In the genomic region with DNA sequence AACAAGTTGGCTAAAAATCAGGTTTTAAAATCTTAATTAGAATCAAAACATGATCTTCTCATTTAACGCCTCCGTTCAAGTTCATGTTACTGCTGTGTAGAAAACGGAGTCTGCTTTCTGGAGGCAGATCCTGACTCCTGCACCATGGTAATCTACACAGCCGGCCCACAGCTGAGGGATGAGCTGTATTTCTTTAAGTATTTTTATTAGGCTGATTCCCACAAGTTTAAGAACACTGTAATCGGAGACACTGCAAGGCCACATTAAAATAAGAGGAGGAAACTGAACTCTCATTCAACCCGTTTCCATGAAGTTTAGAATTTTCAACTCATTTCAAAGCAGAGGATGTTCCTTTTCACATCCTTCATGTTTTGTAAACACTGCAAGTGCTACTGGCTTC, we compare ENCODE assay signal across 24 cellular contexts.
DNase-seq lines count a peak whose midpoint lies in the region; ATAC-seq, FAIRE-seq and TF ChIP-seq lines count a peak whose summit lies in the region.
"Had no signal": no experiment of that assay in that cellular context is flagged by ENCODE, and none has a peak within 500 bp of the region (broad histone marks: within the 10 kb centered on the region; RNA-seq: fewer than 3 reads in every experiment).

No MANE protein-coding gene starts in this region.

- H2AFZ ChIP-seq in H1 (ENCODE audit: low read length), result peak overlapping the region; percentile 29; the same call in 1 of the 2 replicates

- TF ChIP-seq POLR2A in H1 (IDR thresholded peaks at IDR 0.05; ENCODE audit: control extremely low read depth in 1 of 2, low read depth in 2 of 2, low read length in 2 of 2) (no peak), uterus (IDR thresholded peaks at IDR 0.05) (no peak)

- H3K4me1 ChIP-seq in left ventricle myocardium inferior (peaks cover 28% of the 10 kb centered on the region), H1 (replicated peaks in 1 of 4; ENCODE audit: control insufficient read depth in 3 of 4, insufficient read depth in 4 of 4, low read length in 3 of 4) (peaks cover 0 to 12% (median 1%) of the 10 kb centered on the region in 4 experiments; a peak in 3 of 7 replicates), uterus (no peaks in the 10 kb centered on the region)
- H3K4me1 ChIP-seq: BLaER1, colonic mucosa, SJSA1, transverse colon had no signal

- H2BK12ac ChIP-seq in H1 (ENCODE audit: low read depth, low read length), result no peak overlapping the region

- intact Hi-C loops in left ventricle myocardium inferior (cut with micrococcal nuclease), result loop anchor here (10.0 kb wide), 1 partner anchor 63 kb away; no protein-coding TSS in a partner anchor
- intact Hi-C loops in Right ventricle myocardium superior (cut with DNase I), result no loop called here
- intact Hi-C loops in uterus (cut with DNase I; ENCODE audit: low total_unique reads), result no loop called here

- H3K79me1 ChIP-seq in H1 (ENCODE audit: low read depth, low read length), result no peaks in the 10 kb centered on the region

- no peak for FAIRE-seq in H1 (lab: Jason Lieb, UNC)
- FAIRE-seq: TTC549 had no signal

- CTCF ChIA-PET in H1 (lab: Charles Lee; ENCODE audit: partially characterized antibody), result no interaction called here

- DNase-seq in left ventricle myocardium inferior, result no peak
- DNase-seq in Right ventricle myocardium superior, result no peak
- DNase-seq in H1 (ENCODE audit: low read depth in 1 of 2, low spot score in 2 of 2), result no peak
- no peak for DNase-seq in mesothelial cell of epicardium (ENCODE audit: low spot score in 2 of 2, unreplicated experiment in 2 of 2)
- no peak for DNase-seq in uterus
- no peak for DNase-seq in AML-193 (lab: John Stamatoyannopoulos, UW)
- DNase-seq in activated T-cell treated with anti-CD3 and anti-CD28 coated beads, Interleukin-2, amount 50 U/mL, for 4 hours, result no peak
- no peak for DNase-seq in germinal center (ENCODE audit: low spot score)
- DNase-seq: activated CD4-positive, alpha-beta T cell treated with anti-CD3 and anti-CD28 coated beads for 48 hours; colonic mucosa; COR-L47; endodermal cell; Karpas-422; lower lobe of right lung; NCI-H1930; NCI-H345; stimulated activated naive CD8-positive, alpha-beta T cell treated with anti-CD3 and anti-CD28 coated beads, Interleukin-15, amount 100 ng/mL, for 72 hours; T-helper 1 cell; transverse colon had no signal

- 91% methylated on average over 6 of the region's 6 CpGs; no CpG with 5 or more reads in 1 of the 2 experiments for WGBS in H1 (ENCODE audit: extremely low coverage in 1 of 2, insufficient coverage in 1 of 2, insufficient read length in 1 of 2, insufficient replicate concordance in 2 of 2, low coverage in 1 of 2, low lambda C conversion rate in 2 of 2, missing lambda C conversion rate in 1 of 2), 2 experiments

- H3K27me3 ChIP-seq in left ventricle myocardium inferior (ENCODE audit: low read depth) (no peaks in the 10 kb centered on the region), H1 (replicated peaks in 1 of 4; ENCODE audit: control insufficient read depth in 3 of 4, extremely low read depth in 1 of 4, insufficient read depth in 3 of 4, low read length in 3 of 4) (no peaks in the 10 kb centered on the region), uterus (no peaks in the 10 kb centered on the region)
- H3K27me3 ChIP-seq: BLaER1, colonic mucosa, neutrophil, SJSA1, transverse colon had no signal

- no peak overlapping the region for H2AK5ac ChIP-seq in H1 (ENCODE audit: low read depth, low read length)

- H3K4me1 Mint-ChIP-seq in mesothelial cell of epicardium, result peaks cover 61% of the 10 kb centered on the region
- H3K4me1 Mint-ChIP-seq in activated T-cell treated with anti-CD3 and anti-CD28 coated beads, Interleukin-2, amount 50 U/mL, for 4 hours (ENCODE audit: low read depth), result no peaks in the 10 kb centered on the region
- H3K4me1 Mint-ChIP-seq: activated naive CD4-positive, alpha-beta T cell treated with anti-CD3 and anti-CD28 coated beads, Interleukin-2, amount 50 U/mL, for 24 hours; endodermal cell; stimulated activated naive CD8-positive, alpha-beta T cell treated with anti-CD3 and anti-CD28 coated beads, Interleukin-15, amount 100 ng/mL, for 72 hours had no signal

- TF ChIP-seq CTCF in left ventricle myocardium inferior (IDR thresholded peaks at IDR 0.05; ENCODE audit: borderline replicate concordance), result no peak
- TF ChIP-seq CTCF in H1 (IDR thresholded peaks at IDR 0.05; ENCODE audit: control extremely low read depth in 1 of 3, insufficient read depth in 1 of 3, low read depth in 1 of 3, low read length in 3 of 3), result no peak
- no peak for TF ChIP-seq CTCF in mesothelial cell of epicardium (IDR thresholded peaks at IDR 0.05; ENCODE audit: unreplicated experiment)
- no peak for TF ChIP-seq CTCF in uterus (IDR thresholded peaks at IDR 0.05)

- H3K36me3 ChIP-seq in left ventricle myocardium inferior (no peaks in the 10 kb centered on the region), H1 (ENCODE audit: control insufficient read depth in 2 of 4, insufficient read depth in 4 of 4, low read length in 3 of 4) (no peaks in the 10 kb centered on the region), uterus (no peaks in the 10 kb centered on the region)
- H3K36me3 ChIP-seq: BLaER1, colonic mucosa, lower lobe of right lung, neutrophil, SJSA1, transverse colon had no signal

- no peak overlapping the region for H3K56ac ChIP-seq in H1 (replicated peaks; ENCODE audit: insufficient read length, low read depth, low read length)

- H3K27ac ChIP-seq in left ventricle myocardium inferior (replicated peaks) (peak overlapping the region; percentile 1), H1 (ENCODE audit: low read depth, low read length) (no peak overlapping the region), uterus (peak overlapping the region; percentile 34 to 40)
- H3K27ac ChIP-seq: BLaER1, colonic mucosa, lower lobe of right lung, neutrophil, SJSA1 had no signal

- H4K5ac ChIP-seq in H1 (ENCODE audit: insufficient read length, low read depth, low read length), result no peak overlapping the region

- no peak overlapping the region for H3K4ac ChIP-seq in H1 (replicated peaks; ENCODE audit: insufficient read length, low read depth, low read length)

- H2BK20ac ChIP-seq in H1 (ENCODE audit: low read length), result no peak overlapping the region

- no peaks in the 10 kb centered on the region for H3K36me3 Mint-ChIP-seq in mesothelial cell of epicardium
- H3K36me3 Mint-ChIP-seq in activated T-cell treated with anti-CD3 and anti-CD28 coated beads, Interleukin-2, amount 50 U/mL, for 4 hours (ENCODE audit: insufficient read depth), result no peaks in the 10 kb centered on the region
- H3K36me3 Mint-ChIP-seq: activated naive CD4-positive, alpha-beta T cell treated with anti-CD3 and anti-CD28 coated beads, Interleukin-2, amount 50 U/mL, for 24 hours had no signal

- no peak overlapping the region for H3K4me3 Mint-ChIP-seq in mesothelial cell of epicardium
- no peak overlapping the region for H3K4me3 Mint-ChIP-seq in activated T-cell treated with anti-CD3 and anti-CD28 coated beads, Interleukin-2, amount 50 U/mL, for 4 hours
- H3K4me3 Mint-ChIP-seq: activated naive CD4-positive, alpha-beta T cell treated with anti-CD3 and anti-CD28 coated beads, Interleukin-2, amount 50 U/mL, for 24 hours; endodermal cell; stimulated activated naive CD8-positive, alpha-beta T cell treated with anti-CD3 and anti-CD28 coated beads, Interleukin-15, amount 100 ng/mL, for 72 hours had no signal

- no peak overlapping the region for H2BK5ac ChIP-seq in H1 (ENCODE audit: low read depth, low read length)

- H3K14ac ChIP-seq in H1 (ENCODE audit: insufficient read length), result no peak overlapping the region

- no peak for TF ChIP-seq RAD21 in H1 (IDR thresholded peaks at IDR 0.05 in 1 of 2, conservative IDR thresholded peaks at IDR 0.05 in 1 of 2; ENCODE audit: low read depth in 2 of 2, low read length in 2 of 2)

- POLR2A ChIA-PET in H1 (lab: Charles Lee; ENCODE audit: partially characterized antibody), result no interaction called here

- no peak overlapping the region for H2BK120ac ChIP-seq in H1 (replicated peaks; ENCODE audit: low read depth, low read length)

- H3K27me3 Mint-ChIP-seq in mesothelial cell of epicardium (ENCODE audit: low read depth), result no peaks in the 10 kb centered on the region
- H3K27me3 Mint-ChIP-seq in activated T-cell treated with anti-CD3 and anti-CD28 coated beads, Interleukin-2, amount 50 U/mL, for 4 hours (ENCODE audit: low read depth), result no peaks in the 10 kb centered on the region
- H3K27me3 Mint-ChIP-seq: activated naive CD4-positive, alpha-beta T cell treated with anti-CD3 and anti-CD28 coated beads, Interleukin-2, amount 50 U/mL, for 24 hours; stimulated activated naive CD8-positive, alpha-beta T cell treated with anti-CD3 and anti-CD28 coated beads, Interleukin-15, amount 100 ng/mL, for 72 hours had no signal

- no peaks in the 10 kb centered on the region for H3K79me2 ChIP-seq in H1 (ENCODE audit: control insufficient read depth in 1 of 2, insufficient read depth in 2 of 2, low read length in 2 of 2)

- H3K4me3 ChIP-seq in left ventricle myocardium inferior, result no peak overlapping the region
- H3K4me3 ChIP-seq in H1 (ENCODE audit: extremely low read depth in 1 of 4, insufficient read depth in 2 of 4, low read depth in 3 of 4, low read length in 4 of 4), result no peak overlapping the region
- H3K4me3 ChIP-seq in uterus, result no peak overlapping the region
- H3K4me3 ChIP-seq: BLaER1, colonic mucosa, lower lobe of right lung, SJSA1, transverse colon had no signal

- no peak overlapping the region for H2BK15ac ChIP-seq in H1 (ENCODE audit: low read length)

- no peak overlapping the region for H4K91ac ChIP-seq in H1 (replicated peaks; ENCODE audit: insufficient read length, low read length)

- H4K20me1 ChIP-seq in H1 (replicated peaks in 1 of 2; ENCODE audit: control insufficient read depth in 1 of 2, insufficient read depth in 2 of 2, low read length in 2 of 2), result no peaks in the 10 kb centered on the region
- H4K20me1 ChIP-seq: BLaER1 had no signal

- TF ChIP-seq EP300 in H1 (IDR thresholded peaks at IDR 0.05; ENCODE audit: borderline replicate concordance in 1 of 2, low read depth in 2 of 2, low read length in 2 of 2), result no peak

- H3K4me2 ChIP-seq in H1 (ENCODE audit: insufficient read depth in 1 of 2, low read depth in 2 of 2, low read length in 2 of 2), result no peak overlapping the region
- H3K4me2 ChIP-seq: BLaER1 had no signal

- no peak for ATAC-seq in Right ventricle myocardium superior (ENCODE audit: poor library complexity)
- no peak for ATAC-seq in activated T-cell treated with anti-CD3 and anti-CD28 coated beads, Interleukin-2, amount 50 U/mL, for 4 hours
- ATAC-seq: lower lobe of right lung; stimulated activated naive CD8-positive, alpha-beta T cell treated with anti-CD3 and anti-CD28 coated beads, Interleukin-15, amount 100 ng/mL, for 72 hours had no signal

- no peak overlapping the region for H4K8ac ChIP-seq in H1 (ENCODE audit: extremely low read depth, insufficient read depth, low read length)

- no peak overlapping the region for H3K18ac ChIP-seq in H1 (ENCODE audit: extremely low read depth, low read length)

- no peaks in the 10 kb centered on the region for H3K23me2 ChIP-seq in H1 (ENCODE audit: low read depth, low read length)

- H3K27ac Mint-ChIP-seq in mesothelial cell of epicardium, result peak overlapping the region; percentile 83
- H3K27ac Mint-ChIP-seq: activated naive CD4-positive, alpha-beta T cell treated with anti-CD3 and anti-CD28 coated beads, Interleukin-2, amount 50 U/mL, for 24 hours; endodermal cell; stimulated activated naive CD8-positive, alpha-beta T cell treated with anti-CD3 and anti-CD28 coated beads, Interleukin-15, amount 100 ng/mL, for 72 hours had no signal

- no peaks in the 10 kb centered on the region for H3K9me3 Mint-ChIP-seq in mesothelial cell of epicardium
- no peaks in the 10 kb centered on the region for H3K9me3 Mint-ChIP-seq in activated T-cell treated with anti-CD3 and anti-CD28 coated beads, Interleukin-2, amount 50 U/mL, for 4 hours
- H3K9me3 Mint-ChIP-seq: endodermal cell had no signal

- no peak overlapping the region for H3K9ac ChIP-seq in H1 (replicated peaks in 1 of 4; ENCODE audit: extremely low read depth in 1 of 4, low read depth in 3 of 4, low read length in 3 of 4)
- H3K9ac ChIP-seq: BLaER1 had no signal

- no peak overlapping the region for H3K23ac ChIP-seq in H1 (ENCODE audit: insufficient read length)

- H3K9me3 ChIP-seq in left ventricle myocardium inferior (replicated peaks) (no peaks in the 10 kb centered on the region), H1 (ENCODE audit: insufficient read depth in 2 of 2, low read depth in 1 of 2, low read length in 1 of 2) (no peaks in the 10 kb centered on the region), uterus (no peaks in the 10 kb centered on the region)
- H3K9me3 ChIP-seq: BLaER1, colonic mucosa, lower lobe of right lung, neutrophil, SJSA1, transverse colon had no signal
